In the genomic region with DNA sequence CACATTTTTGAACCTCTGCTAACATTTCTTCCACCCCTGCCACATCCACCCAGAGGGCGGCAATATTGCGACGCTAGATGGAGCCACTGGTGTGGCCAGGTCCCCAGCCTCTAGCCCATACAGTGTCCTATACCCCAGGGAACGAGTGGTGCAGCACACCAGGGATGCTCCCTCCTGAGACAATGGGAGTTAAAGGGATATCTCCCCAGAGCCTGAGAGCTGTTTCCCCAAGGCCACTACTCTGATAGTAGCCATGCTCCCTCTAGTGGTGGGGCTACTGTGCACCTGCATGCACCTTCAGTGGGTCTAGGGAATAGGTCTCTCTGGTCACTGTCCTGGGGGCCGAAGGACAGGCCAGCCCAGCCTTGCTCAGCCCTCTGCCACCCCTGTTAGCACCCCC, we compare ENCODE assay signal across 8 cellular contexts.
DNase-seq lines count a peak whose midpoint lies in the region; ATAC-seq, FAIRE-seq and TF ChIP-seq lines count a peak whose summit lies in the region.

No MANE protein-coding gene starts in this region.

- intact Hi-C loops in kidney (cut with DNase I), result no loop called here

- TF ChIP-seq POLR2A in tibial nerve (IDR thresholded peaks at IDR 0.05), result no peak

- H3K4me3 ChIP-seq in AG04449 (ENCODE audit: low read depth, low read length) (no peak overlapping the region), GM12864 (ENCODE audit: low read depth, low read length) (no peak overlapping the region), kidney (ENCODE audit: low read length in 2 of 2) (no peak overlapping the region), tibial nerve (no peak overlapping the region)

- no peak for FAIRE-seq in kidney (lab: Jason Lieb, UNC)

- TF ChIP-seq CTCF in AG04449 (IDR thresholded peaks at IDR 0.05; ENCODE audit: insufficient read depth, low read length, missing control alignments) (peak; percentile 8), GM12864 (IDR thresholded peaks at IDR 0.05; ENCODE audit: low read depth, low read length, missing control alignments) (peak; percentile 86), kidney (IDR thresholded peaks at IDR 0.05; ENCODE audit: borderline replicate concordance, extremely low read depth, insufficient read depth) (peak; percentile 31), tibial nerve (IDR thresholded peaks at IDR 0.05) (peak in 1 of 5 experiments; percentile 26)

- DNase-seq in AG04449 (ENCODE audit: low read depth, low spot score), result no peak
- no peak for DNase-seq in GM12864 (ENCODE audit: low read depth)
- peak; percentile 24 for DNase-seq in SKM-1 (lab: John Stamatoyannopoulos, UW; ENCODE audit: unreplicated experiment)
- peak; percentile 41 for DNase-seq in kidney
- DNase-seq in middle frontal gyrus (ENCODE audit: extremely low spot score, low spot score), result no peak
- DNase-seq in tibial nerve (ENCODE audit: low spot score in 2 of 2), result no peak
- DNase-seq in 8988T, result no peak

- H3K9ac ChIP-seq in kidney (ENCODE audit: low read length in 2 of 2), result no peak overlapping the region

- CTCF ChIA-PET in AG04449 (lab: Yijun Ruan, JAX), result no interaction called here

- POLR2A ChIA-PET in AG04449 (lab: Yijun Ruan, JAX), result no interaction called here

- H3K27ac ChIP-seq in kidney (ENCODE audit: low read depth in 2 of 2, low read length in 2 of 2) (no peak overlapping the region), tibial nerve (no peak overlapping the region)

- H3K9me3 ChIP-seq in kidney (ENCODE audit: control insufficient read depth in 1 of 2, low read length in 2 of 2) (no peaks in the 10 kb centered on the region), tibial nerve (peaks cover 0 to 10% (median 2%) of the 10 kb centered on the region in 4 donors)

- peak; percentile 59 for ATAC-seq in HG03354 (IDR thresholded peaks at IDR 0.05; ENCODE audit: poor library complexity, severe bottlenecking, unreplicated experiment)

- H3K36me3 ChIP-seq in kidney (ENCODE audit: control insufficient read depth in 1 of 2, insufficient read depth in 2 of 2, low read length in 2 of 2) (no peaks in the 10 kb centered on the region), tibial nerve (no peaks in the 10 kb centered on the region)

- no peak for TF ChIP-seq EP300 in tibial nerve (IDR thresholded peaks at IDR 0.05)

- WGBS in tibial nerve, 2 donors, result 47 to 63% methylated on average over 4 of the region's 5 CpGs

- no peaks in the 10 kb centered on the region for H3K27me3 ChIP-seq in tibial nerve

- H3K4me1 ChIP-seq in kidney (ENCODE audit: control insufficient read depth in 1 of 2, insufficient read depth in 1 of 2, low read depth in 1 of 2, low read length in 2 of 2) (no peaks in the 10 kb centered on the region), tibial nerve (no peaks in the 10 kb centered on the region)

Comparison
In these comparisons a context has a peak if more than half of its experiments do, and no peak if none do; other contexts are left out.
1. DNase-seq: peak in SKM-1 (single experiment) and kidney (single experiment); none in AG04449 (single experiment), GM12864 (single experiment), middle frontal gyrus (single experiment), tibial nerve (0 of 2) and 8988T (single experiment).